In the genomic region with DNA sequence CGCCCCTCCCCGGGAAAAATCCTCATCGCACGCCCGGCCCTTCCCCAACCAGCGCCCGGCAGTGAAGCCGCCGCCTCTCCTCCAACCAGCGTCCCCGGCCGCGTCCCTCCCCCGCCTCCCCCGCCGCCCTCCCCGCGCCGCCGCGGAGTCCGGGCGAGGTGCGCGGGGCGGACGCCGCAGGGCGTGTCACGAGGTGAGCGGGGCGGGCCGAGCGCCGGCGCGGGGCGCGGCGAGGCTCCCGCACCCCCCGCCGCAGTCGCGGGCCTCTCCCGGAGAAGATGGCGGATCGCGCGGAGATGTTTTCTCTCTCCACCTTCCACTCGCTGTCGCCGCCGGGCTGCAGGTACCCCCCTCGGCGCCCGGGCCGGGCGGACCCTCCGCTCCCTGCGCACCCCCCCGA, we compare ENCODE assay signal across 8 cellular contexts. TPM values are rescaled to one million over a fixed set of nuclear protein-coding genes. Genes with fewer than 3 reads are reported as not detected.
A peak's percentile ranks its signal among the peaks of the same experiment; 100 is the strongest.
DNase-seq lines count a peak whose midpoint lies in the region; ATAC-seq lines count a peak whose summit lies in the region.

A gene (plus strand): TSS at position 253 of the 400 bp plus-strand sequence. CDS start 26 bp downstream, at position 279.

- H3K36me3 Mint-ChIP-seq in activated CD4-positive, alpha-beta memory T cell treated with anti-CD3 and anti-CD28 coated beads, Interleukin-2, amount 10 ng/mL, durations not matched to agents 7 days and 5 days (ENCODE audit: low read depth) = no peaks in the 10 kb centered on the region

- peak in 1 of 2 donors; percentile 34 for ATAC-seq in right cardiac atrium
- peak; percentile 36 for ATAC-seq in stimulated activated naive CD8-positive, alpha-beta T cell treated with anti-CD3 and anti-CD28 coated beads, Interleukin-15, amount 100 ng/mL, for 72 hours
- no peak for ATAC-seq in HG03354 (IDR thresholded peaks at IDR 0.05; ENCODE audit: poor library complexity, severe bottlenecking, unreplicated experiment)

- H3K4me3 Mint-ChIP-seq in activated CD4-positive, alpha-beta memory T cell treated with anti-CD3 and anti-CD28 coated beads, Interleukin-2, amount 10 ng/mL, durations not matched to agents 7 days and 5 days = peak within 1 kb of the TSS; percentile 58
- H3K4me3 Mint-ChIP-seq in stimulated activated naive CD8-positive, alpha-beta T cell treated with anti-CD3 and anti-CD28 coated beads, Interleukin-15, amount 100 ng/mL, for 72 hours = peak within 1 kb of the TSS; percentile 58 to 66

- POLR2A ChIA-PET in activated CD4-positive, alpha-beta memory T cell treated with anti-CD3 and anti-CD28 coated beads, Interleukin-2, amount 10 ng/mL, durations not matched to agents 7 days and 5 days (lab: Charles Lee) = interaction anchor here (0.8 to 1.0 kb wide), 2 partner anchors 18 to 75 kb away, joined by 3 to 5 read pairs; a partner anchor contains a TSS

- intact Hi-C loops in right cardiac atrium (cut with DNase I) = loop anchor here in 1 of 4 donors (10.0 kb wide), 1 partner anchor 106 kb away; no protein-coding TSS in a partner anchor

- peaks cover 38% of the 10 kb centered on the region for H3K27me3 Mint-ChIP-seq in activated CD4-positive, alpha-beta memory T cell treated with anti-CD3 and anti-CD28 coated beads, Interleukin-2, amount 10 ng/mL, durations not matched to agents 7 days and 5 days
- H3K27me3 Mint-ChIP-seq in stimulated activated naive CD8-positive, alpha-beta T cell treated with anti-CD3 and anti-CD28 coated beads, Interleukin-15, amount 100 ng/mL, for 72 hours = peaks cover 49% of the 10 kb centered on the region

- CTCF ChIA-PET in activated CD4-positive, alpha-beta memory T cell treated with anti-CD3 and anti-CD28 coated beads, Interleukin-2, amount 10 ng/mL, durations not matched to agents 7 days and 5 days (lab: Charles Lee) = no interaction called here

- no peaks in the 10 kb centered on the region for H3K9me3 Mint-ChIP-seq in activated CD4-positive, alpha-beta memory T cell treated with anti-CD3 and anti-CD28 coated beads, Interleukin-2, amount 10 ng/mL, durations not matched to agents 7 days and 5 days
- no peaks in the 10 kb centered on the region for H3K9me3 Mint-ChIP-seq in stimulated activated naive CD8-positive, alpha-beta T cell treated with anti-CD3 and anti-CD28 coated beads, Interleukin-15, amount 100 ng/mL, for 72 hours

- no peaks in the 10 kb centered on the region for H3K9me3 ChIP-seq in right cardiac atrium (ENCODE audit: control insufficient read depth, low read length)

- H3K4me1 ChIP-seq in right cardiac atrium (ENCODE audit: control insufficient read depth, insufficient read depth, low read length) = no peaks in the 10 kb centered on the region

- H3K27me3 ChIP-seq in right cardiac atrium (ENCODE audit: control insufficient read depth, insufficient read depth) = no peaks in the 10 kb centered on the region

- no peak within 1 kb of the TSS for H3K27ac ChIP-seq in right cardiac atrium (ENCODE audit: low read length)

- under 1% methylated on average over 62 of the region's 62 CpGs for WGBS in right cardiac atrium

- H3K4me1 Mint-ChIP-seq in activated CD4-positive, alpha-beta memory T cell treated with anti-CD3 and anti-CD28 coated beads, Interleukin-2, amount 10 ng/mL, durations not matched to agents 7 days and 5 days = peaks cover 11% of the 10 kb centered on the region
- peaks cover 24% of the 10 kb centered on the region for H3K4me1 Mint-ChIP-seq in stimulated activated naive CD8-positive, alpha-beta T cell treated with anti-CD3 and anti-CD28 coated beads, Interleukin-15, amount 100 ng/mL, for 72 hours

- peak; percentile 20 for DNase-seq in activated naive CD4-positive, alpha-beta T cell treated with Interleukin-2 at 50 U/mL for 16 hours
- DNase-seq in activated naive CD4-positive, alpha-beta T cell (lab: John Stamatoyannopoulos, UW) = no peak
- DNase-seq in activated CD4-positive, alpha-beta memory T cell treated with anti-CD3 and anti-CD28 coated beads, Interleukin-2, amount 10 ng/mL, durations not matched to agents 7 days and 5 days = no peak
- DNase-seq in right cardiac atrium = peak in 2 of 3 donors; percentile 49 to 50
- no peak for DNase-seq in stimulated activated naive CD8-positive, alpha-beta T cell treated with anti-CD3 and anti-CD28 coated beads, Interleukin-15, amount 100 ng/mL, for 72 hours
- DNase-seq in NCI-H1092 (lab: John Stamatoyannopoulos, UW) = no peak
- no peak for DNase-seq in KG1 (lab: John Stamatoyannopoulos, UW)

- H3K4me3 ChIP-seq in right cardiac atrium (ENCODE audit: low read length) = peak within 1 kb of the TSS; percentile 78

- no peak within 1 kb of the TSS for H3K27ac Mint-ChIP-seq in activated CD4-positive, alpha-beta memory T cell treated with anti-CD3 and anti-CD28 coated beads, Interleukin-2, amount 10 ng/mL, durations not matched to agents 7 days and 5 days
- no peak within 1 kb of the TSS for H3K27ac Mint-ChIP-seq in stimulated activated naive CD8-positive, alpha-beta T cell treated with anti-CD3 and anti-CD28 coated beads, Interleukin-15, amount 100 ng/mL, for 72 hours

RNA-seq across cellular contexts. Expression of the gene that starts here (rescaled TPM):
- under 1 TPM; 0.15 to 0.18 TPM for total RNA-seq in activated CD4-positive, alpha-beta memory T cell treated with anti-CD3 and anti-CD28 coated beads, Interleukin-2, amount 10 ng/mL, durations not matched to agents 7 days and 5 days
- under 1 TPM; 0.28 to 0.47 (median 0.38) TPM for total RNA-seq in right cardiac atrium
- polyA plus RNA-seq in right cardiac atrium = 0.57 TPM

Comparison
In these comparisons a context has a peak if more than half of its experiments do, and no peak if none do; other contexts are left out.
1. Peak in DNase-seq and H3K4me3 ChIP-seq in right cardiac atrium; RNA of the gene not detected or under 1 TPM.